ENCODE assay signal across 22 cellular contexts in genomic region chr1:41037116-41037903, GRCh38. TPM values are rescaled to one million over a fixed set of nuclear protein-coding genes. Genes with fewer than 3 reads are reported as not detected.
DNase-seq lines count a peak whose midpoint lies in the region; ATAC-seq, FAIRE-seq and TF ChIP-seq lines count a peak whose summit lies in the region.
"Had no signal": no experiment of that assay in that cellular context is flagged by ENCODE, and none has a peak within 500 bp of the region (broad histone marks: within the 10 kb centered on the region; RNA-seq: fewer than 3 reads in every experiment).

No MANE protein-coding gene starts in this region.

- TF ChIP-seq POLR2A in A549 (IDR thresholded peaks at IDR 0.05; ENCODE audit: low read length) (no peak), GM12892 (IDR thresholded peaks at IDR 0.05; ENCODE audit: low read depth, low read length) (no peak)

- H3K9me3 ChIP-seq in A549 (no peaks in the 10 kb centered on the region), liver (ENCODE audit: control insufficient read depth in 4 of 4, low read length in 3 of 4) (no peaks in the 10 kb centered on the region), upper lobe of right lung (no peaks in the 10 kb centered on the region)
- H3K9me3 ChIP-seq: BLaER1 treated with 17β-estradiol and CSF1 and Interleukin-3, amounts not matched to agents 10 nM and 100 nM; Caco-2 had no signal

- CTCF ChIA-PET in A549 (lab: Yijun Ruan, JAX): interaction anchor here (0.8 to 1.7 kb wide), 2 partner anchors 85 to 378 kb away, joined by 3 to 5 read pairs; no protein-coding TSS in a partner anchor

- TF ChIP-seq EP300 in A549 (IDR thresholded peaks at IDR 0.05): no peak

- DNase-seq in A549 (ENCODE audit: low read depth in 1 of 2, low spot score in 1 of 2) (no peak), left lobe of liver (ENCODE audit: low spot score) (no peak), mesenteric fat pad (ENCODE audit: low spot score) (peak; percentile 51), GM12892 (ENCODE audit: insufficient read length) (no peak), upper lobe of right lung (no peak)
- no peak for DNase-seq in stimulated activated CD4-positive, alpha-beta T cell treated with anti-CD3 and anti-CD28 coated beads, Interleukin-15, amount 100 ng/mL, for 24 hours
- DNase-seq: 8988T; AML-193; Caco-2; Calu3; CD4-positive, alpha-beta T cell; CD8-positive, alpha-beta T cell; DMS79 treated with DMSO at 0.1 percent for 48 hours; GF-D8 had no signal

- H3K4me1 ChIP-seq in A549 (no peaks in the 10 kb centered on the region), liver (ENCODE audit: control insufficient read depth in 4 of 4, insufficient read depth in 4 of 4, low read length in 3 of 4) (peaks cover 0 to 8% (median 3%) of the 10 kb centered on the region in 4 donors), upper lobe of right lung (no peaks in the 10 kb centered on the region)
- H3K4me1 ChIP-seq: Caco-2 had no signal

- TF ChIP-seq RAD21 in A549 (conservative IDR thresholded peaks at IDR 0.05 in 1 of 2, IDR thresholded peaks at IDR 0.05 in 1 of 2): no peak
- peak; percentile 3 to 5 for TF ChIP-seq RAD21 in liver (IDR thresholded peaks at IDR 0.05)

- H3K9ac ChIP-seq in liver (ENCODE audit: low read depth in 1 of 2, low read length in 2 of 2): no peak overlapping the region
- H3K9ac ChIP-seq: BLaER1 treated with 17β-estradiol and CSF1 and Interleukin-3, amounts not matched to agents 10 nM and 100 nM had no signal

- H3K27ac ChIP-seq in A549 (no peak overlapping the region), liver (ENCODE audit: low read depth in 1 of 2, low read length in 2 of 2) (peak overlapping the region in 1 of 2 donors; percentile 46), upper lobe of right lung (no peak overlapping the region)
- H3K27ac ChIP-seq: C4-2B had no signal

- ATAC-seq in A549 (no peak; a peak in 1 of 6 replicates), left lobe of liver (peak; percentile 82), upper lobe of right lung (no peak)
- ATAC-seq: CD8-positive, alpha-beta T cell had no signal

- FAIRE-seq in A549 (lab: Jason Lieb, UNC) (no peak), GM12892 (lab: Jason Lieb, UNC) (no peak)
- FAIRE-seq: A204.1, D721Med, G401.6, GM12891, GM18507 had no signal

- H3K36me3 ChIP-seq in liver (ENCODE audit: control insufficient read depth in 4 of 4, insufficient read depth in 3 of 4, low read depth in 1 of 4, low read length in 3 of 4) (peaks cover 4 to 25% (median 12%) of the 10 kb centered on the region in 4 donors), upper lobe of right lung (peaks cover 35% of the 10 kb centered on the region)

- H3K4me3 ChIP-seq in A549 (no peak overlapping the region), liver (ENCODE audit: low read depth in 1 of 3, low read length in 3 of 3) (no peak overlapping the region), upper lobe of right lung (no peak overlapping the region)
- H3K4me3 ChIP-seq: BLaER1 treated with 17β-estradiol and CSF1 and Interleukin-3, amounts not matched to agents 10 nM and 100 nM had no signal

- H3K27me3 ChIP-seq in liver (ENCODE audit: control insufficient read depth in 4 of 4, insufficient read depth in 4 of 4, low read length in 3 of 4): no peaks in the 10 kb centered on the region
- H3K27me3 ChIP-seq in upper lobe of right lung: no peaks in the 10 kb centered on the region
- H3K27me3 ChIP-seq: BLaER1 treated with 17β-estradiol and CSF1 and Interleukin-3, amounts not matched to agents 10 nM and 100 nM had no signal

- 97% methylated on average over 3 of the region's 3 CpGs for WGBS in A549 (ENCODE audit: missing lambda C conversion rate)
- WGBS in liver: 96% methylated on average over 3 of the region's 3 CpGs

- intact Hi-C loops in upper lobe of right lung (cut with DNase I): no loop called here

- H3K4me2 ChIP-seq in A549: no peak overlapping the region
- H3K4me2 ChIP-seq: BLaER1 treated with 17β-estradiol and CSF1 and Interleukin-3, amounts not matched to agents 10 nM and 100 nM had no signal

- no peak for TF ChIP-seq CTCF in A549 (IDR thresholded peaks at IDR 0.05)
- TF ChIP-seq CTCF in liver (IDR thresholded peaks at IDR 0.05; ENCODE audit: low read depth, low read length, missing input control): no peak
- no peak for TF ChIP-seq CTCF in upper lobe of right lung (IDR thresholded peaks at IDR 0.05)

- POLR2A ChIA-PET in A549 (lab: Yijun Ruan, JAX): no interaction called here

TF ChIP-seq in A549, 52 proteins besides CTCF, POLR2A, EP300 and RAD21:
- TF ChIP-seq KDM5A (IDR thresholded peaks at IDR 0.05) (no peak), POLR2AphosphoS2 (conservative IDR thresholded peaks at IDR 0.05; ENCODE audit: low read length) (peak; percentile 82; the same call in 1 of the 2 replicates), HDAC2 (IDR thresholded peaks at IDR 0.05) (no peak), TP53 (CRISPR knock-in tag; IDR thresholded peaks at IDR 0.05) (no peak), SMC3 (IDR thresholded peaks at IDR 0.05) (no peak)

TF ChIP-seq in liver, 16 proteins besides CTCF, POLR2A, EP300 and RAD21:
- TF ChIP-seq FOXA2 (IDR thresholded peaks at IDR 0.05): no peak
- no peak for TF ChIP-seq YY1 (IDR thresholded peaks at IDR 0.05)
- TF ChIP-seq TAF1 (conservative IDR thresholded peaks at IDR 0.05): no peak
- TF ChIP-seq HNF4A (conservative IDR thresholded peaks at IDR 0.05): peak; percentile 74 to 77
- peak; percentile 26 for TF ChIP-seq SP1 (IDR thresholded peaks at IDR 0.05)
- TF ChIP-seq ZBTB33 (IDR thresholded peaks at IDR 0.05): no peak
- TF ChIP-seq MAX (IDR thresholded peaks at IDR 0.05): no peak
- TF ChIP-seq NR2F2 (IDR thresholded peaks at IDR 0.05): no peak
- no peak for TF ChIP-seq HNF4G (IDR thresholded peaks at IDR 0.05)
- peak in 1 of 2 donors; percentile 20 for TF ChIP-seq RXRA (IDR thresholded peaks at IDR 0.05)
- TF ChIP-seq JUND (IDR thresholded peaks at IDR 0.05): no peak
- no peak for TF ChIP-seq GABPA (IDR thresholded peaks at IDR 0.05 in 1 of 2, conservative IDR thresholded peaks at IDR 0.05 in 1 of 2)
TF ChIP-seq in liver: peak in this region for 3.

RNA-seq across cellular contexts. Expression of gene SLFNL1, which starts 15.8 kb away (rescaled TPM):
- polyA plus RNA-seq in A549 (2011; rRNA removed): 0.01 and 0.07 TPM in 2 replicates
- 0.03 and 0.05 TPM in 2 replicates for polyA plus RNA-seq in A549 (2012; cell fraction: cytosol; rRNA removed)
- polyA plus RNA-seq in A549 (2012; cell fraction: nucleus; rRNA removed): 0.28 and 0.30 TPM in 2 replicates
- 0.03 to 0.05 TPM (median 0.04 TPM) in 3 replicates for polyA plus RNA-seq in A549 (2017; fragmentation: RNase III; extraction: RNeasy Plus Mini Kit Qiagen cat#74134 plus additional on column Dnase treatment)
- polyA minus RNA-seq in A549 (2011; rRNA and poly(A)+ RNA removed): 0.08 and 0.34 TPM in 2 replicates
- total RNA-seq in left lobe of liver: not detected
- total RNA-seq in liver: under 1 TPM; 0.09 to 0.67 TPM
- under 1 TPM; 0.02 to 0.68 TPM for polyA plus RNA-seq in liver
- total RNA-seq in mesenteric fat pad: 0.22 TPM
- 0.87 TPM for polyA plus RNA-seq in GM12892 (2012; ENCODE audit: missing spikeins)
- total RNA-seq in upper lobe of right lung: 2.8 TPM

RNA-seq across cellular contexts. Expression of gene CTPS1, which starts 57.8 kb away (rescaled TPM):
- polyA plus RNA-seq in A549 (2011; rRNA removed) (145 and 181 TPM in 2 replicates), A549 (2017; fragmentation: RNase III; extraction: RNeasy Plus Mini Kit Qiagen cat#74134 plus additional on column Dnase treatment) (159 to 169 TPM (median 159 TPM) in 3 replicates), liver (10 to 100 TPM; 14.6 to 25.0 TPM)
- polyA plus RNA-seq in A549 (2012; cell fraction: cytosol; rRNA removed): 75.4 and 77.9 TPM in 2 replicates
- 113 and 172 TPM in 2 replicates for polyA plus RNA-seq in A549 (2012; cell fraction: nucleus; rRNA removed)
- 206 and 264 TPM in 2 replicates for polyA minus RNA-seq in A549 (2011; rRNA and poly(A)+ RNA removed)
- total RNA-seq in left lobe of liver (35.6 TPM), liver (10 to 100 TPM; 13.6 to 46.9 TPM), mesenteric fat pad (18.4 TPM), upper lobe of right lung (21.7 TPM)
- 44.6 TPM for polyA plus RNA-seq in GM12892 (2012; ENCODE audit: missing spikeins)
